1 cellular context compared by ENCODE assay signal in the genomic region with DNA sequence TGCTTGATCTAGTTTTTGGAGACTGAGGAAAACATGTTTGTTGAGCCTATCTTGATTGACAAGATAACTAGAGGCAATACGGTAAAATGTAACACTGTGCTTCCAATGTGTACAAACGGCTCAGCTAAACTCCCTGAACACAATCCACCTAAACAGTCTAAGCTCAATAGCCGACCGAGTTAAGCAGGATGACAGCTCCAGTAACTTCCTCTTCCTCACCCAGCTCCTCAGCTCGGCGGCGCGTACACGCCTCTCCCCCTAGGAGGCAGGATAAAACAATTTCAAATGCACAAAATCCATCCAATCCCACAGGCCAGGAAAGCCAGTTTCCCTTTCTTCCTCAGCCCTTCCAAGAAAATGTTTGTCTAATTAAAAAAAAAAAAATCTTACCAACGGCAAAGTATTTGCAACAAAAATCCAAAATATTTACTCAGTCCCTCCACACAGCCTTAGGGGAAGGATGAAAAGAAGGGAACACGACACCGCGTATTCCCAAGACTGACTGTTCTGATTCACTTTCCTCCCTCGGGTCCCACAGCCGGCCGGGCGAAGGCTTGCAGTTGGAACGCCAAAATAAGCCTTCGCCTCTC.
TF ChIP-seq lines count a peak whose summit lies in the region.

No MANE protein-coding gene starts in this region.

TF ChIP-seq in endothelial cell of umbilical vein, 7 proteins besides CTCF, POLR2A, EP300 and RAD21:
- TF ChIP-seq EZH2 (IDR thresholded peaks at IDR 0.05; ENCODE audit: borderline replicate concordance, low read depth, low read length, severe bottlenecking) = no peak
- TF ChIP-seq MYC (IDR thresholded peaks at IDR 0.05; ENCODE audit: low read depth, low read length) = no peak
- TF ChIP-seq, protein P1, sequence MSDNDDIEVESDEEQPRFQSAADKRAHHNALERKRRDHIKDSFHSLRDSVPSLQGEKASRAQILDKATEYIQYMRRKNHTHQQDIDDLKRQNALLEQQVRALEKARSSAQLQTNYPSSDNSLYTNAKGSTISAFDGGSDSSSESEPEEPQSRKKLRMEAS (IDR thresholded peaks at IDR 0.05; ENCODE audit: insufficient read depth, insufficient read length) = no peak
- TF ChIP-seq GATA2 (IDR thresholded peaks at IDR 0.05; ENCODE audit: insufficient read depth, insufficient read length, low read depth, low read length) = no peak
- TF ChIP-seq JUN (IDR thresholded peaks at IDR 0.05; ENCODE audit: borderline replicate concordance, insufficient read depth, insufficient read length, low read depth) = no peak
- TF ChIP-seq POLR2AphosphoS5 (IDR thresholded peaks at IDR 0.05; ENCODE audit: insufficient read depth, low read depth, low read length) = no peak
- TF ChIP-seq FOS (IDR thresholded peaks at IDR 0.05; ENCODE audit: borderline replicate concordance, insufficient read depth, low read length) = no peak
